ENCODE assay signal across 21 cellular contexts in genomic region chrX:48927125-48927524, GRCh38. TPM values are rescaled to one million over a fixed set of nuclear protein-coding genes. Genes with fewer than 3 reads are reported as not detected.
DNase-seq lines count a peak whose midpoint lies in the region; ATAC-seq, FAIRE-seq and TF ChIP-seq lines count a peak whose summit lies in the region.
"Had no signal": no experiment of that assay in that cellular context is flagged by ENCODE, and none has a peak within 500 bp of the region (broad histone marks: within the 10 kb centered on the region; RNA-seq: fewer than 3 reads in every experiment).

No MANE protein-coding gene starts in this region.

- H3K4me1 ChIP-seq in HUES6 (ENCODE audit: control insufficient read depth, insufficient read depth, low read length) = peaks cover 27% of the 10 kb centered on the region
- H3K4me1 ChIP-seq in H1 (replicated peaks in 1 of 4; ENCODE audit: control insufficient read depth in 3 of 4, insufficient read depth in 4 of 4, low read length in 3 of 4) = peaks cover 0 to 18% (median 8%) of the 10 kb centered on the region in 4 experiments; a peak in 5 of 7 replicates
- no peaks in the 10 kb centered on the region for H3K4me1 ChIP-seq in heart left ventricle
- H3K4me1 ChIP-seq: BE2C, SJCRH30 had no signal

- peaks cover 4% of the 10 kb centered on the region; the same call in 1 of the 2 replicates for H3K9me3 ChIP-seq in HUES6 (ENCODE audit: control insufficient read depth, insufficient read depth, low read depth, low read length)
- H3K9me3 ChIP-seq in H1 (ENCODE audit: insufficient read depth in 2 of 2, low read depth in 1 of 2, low read length in 1 of 2) = no peaks in the 10 kb centered on the region
- no peaks in the 10 kb centered on the region for H3K9me3 ChIP-seq in heart left ventricle
- H3K9me3 ChIP-seq: BE2C, MG63, SJCRH30 had no signal

- no peak overlapping the region for H2AFZ ChIP-seq in H1 (ENCODE audit: low read length)

- H3K79me1 ChIP-seq in H1 (ENCODE audit: low read depth, low read length) = no peaks in the 10 kb centered on the region

- TF ChIP-seq CTCF in H1 (IDR thresholded peaks at IDR 0.05; ENCODE audit: control extremely low read depth in 1 of 3, insufficient read depth in 1 of 3, low read depth in 1 of 3, low read length in 3 of 3) (no peak), heart left ventricle (IDR thresholded peaks at IDR 0.05) (no peak), GM13977 (IDR thresholded peaks at IDR 0.05; ENCODE audit: extremely low read depth, insufficient read depth, missing control alignments) (no peak)

- POLR2A ChIA-PET in H1 (lab: Charles Lee; ENCODE audit: partially characterized antibody) = interaction anchor here (0.6 to 30.9 kb wide), 10 partner anchors 7 to 296 kb away, joined by 3 to 572 read pairs (median 4); partner anchors contain the start of genes GRIPAP1, OTUD5, PIM2 and PQBP1

- H3K9ac ChIP-seq in HUES6 (ENCODE audit: low read length) = peak overlapping the region; percentile 75
- H3K9ac ChIP-seq in H1 (replicated peaks in 1 of 4; ENCODE audit: extremely low read depth in 1 of 4, low read depth in 3 of 4, low read length in 3 of 4) = 0 out of 7 replicates have a peak overlapping the region, but pooled peaks of 1 of the 4 experiments have one; percentile 4
- H3K9ac ChIP-seq: KMS-11 had no signal

- peak overlapping the region; percentile 98 for H2BK120ac ChIP-seq in H1 (replicated peaks; ENCODE audit: low read depth, low read length)

- CTCF ChIA-PET in H1 (lab: Charles Lee; ENCODE audit: partially characterized antibody) = interaction anchor here (0.5 to 2.3 kb wide), 4 partner anchors 10 to 234 kb away, joined by 3 to 20 read pairs (median 3); no protein-coding TSS in a partner anchor

- H3K4me3 ChIP-seq in HUES6 (ENCODE audit: low read depth, low read length) (peak overlapping the region; percentile 34), H1 (ENCODE audit: extremely low read depth in 1 of 4, insufficient read depth in 2 of 4, low read depth in 3 of 4, low read length in 4 of 4) (peak overlapping the region; percentile 2 to 54 (median 14); a peak in 5 of 8 replicates), heart left ventricle (no peak overlapping the region)
- H3K4me3 ChIP-seq: MG63, SJCRH30 had no signal

- no peak overlapping the region for H2BK20ac ChIP-seq in H1 (ENCODE audit: low read length)

- no peak for TF ChIP-seq POLR2A in H1 (IDR thresholded peaks at IDR 0.05; ENCODE audit: control extremely low read depth in 1 of 2, low read depth in 2 of 2, low read length in 2 of 2)
- TF ChIP-seq POLR2A in heart left ventricle (IDR thresholded peaks at IDR 0.05) = no peak

- peak overlapping the region; percentile 73 for H4K91ac ChIP-seq in H1 (replicated peaks; ENCODE audit: insufficient read length, low read length)

- peak overlapping the region; percentile 90 for H4K5ac ChIP-seq in H1 (ENCODE audit: insufficient read length, low read depth, low read length)

- H3K23ac ChIP-seq in H1 (ENCODE audit: insufficient read length) = no peak overlapping the region

- WGBS in H1 (ENCODE audit: extremely low coverage in 1 of 2, insufficient coverage in 1 of 2, insufficient read length in 1 of 2, insufficient replicate concordance in 2 of 2, low coverage in 1 of 2, low lambda C conversion rate in 2 of 2, missing lambda C conversion rate in 1 of 2), 2 experiments = 5% methylated on average over 5 of the region's 5 CpGs; no CpG with 5 or more reads in 1 of the 2 experiments
- 62 to 92% (median 81%) methylated on average over 5 of the region's 5 CpGs for WGBS in heart left ventricle, 4 donors

- H3K27ac ChIP-seq in HUES6 (ENCODE audit: low read depth, low read length) = peak overlapping the region; percentile 92
- peak overlapping the region; percentile 75 for H3K27ac ChIP-seq in H1 (ENCODE audit: low read depth, low read length)
- H3K27ac ChIP-seq in heart left ventricle = no peak overlapping the region
- H3K27ac ChIP-seq: KMS-11, RWPE1, SJCRH30 had no signal

- no peak for TF ChIP-seq EP300 in H1 (IDR thresholded peaks at IDR 0.05; ENCODE audit: borderline replicate concordance in 1 of 2, low read depth in 2 of 2, low read length in 2 of 2)

- in situ Hi-C loops in GM13977 (cut with MboI; ENCODE audit: low pct_unique_long_range_greater_than_20kb, low sequenced_read_pairs, unreplicated experiment) = no loop called here

- H2BK15ac ChIP-seq in H1 (ENCODE audit: low read length) = no peak overlapping the region

- no peak overlapping the region for H4K8ac ChIP-seq in H1 (ENCODE audit: extremely low read depth, insufficient read depth, low read length)

- H4K20me1 ChIP-seq in H1 (replicated peaks in 1 of 2; ENCODE audit: control insufficient read depth in 1 of 2, insufficient read depth in 2 of 2, low read length in 2 of 2) = no peaks in the 10 kb centered on the region

- peaks cover 0 to 20% of the 10 kb centered on the region in 2 experiments; a peak in 2 of 4 replicates for H3K79me2 ChIP-seq in H1 (ENCODE audit: control insufficient read depth in 1 of 2, insufficient read depth in 2 of 2, low read length in 2 of 2)

- no peak overlapping the region; the same call in 1 of the 2 replicates for H2BK12ac ChIP-seq in H1 (ENCODE audit: low read depth, low read length)

- no peak overlapping the region for H2AK5ac ChIP-seq in H1 (ENCODE audit: low read depth, low read length)

- DNase-seq in GM19239 (ENCODE audit: insufficient read length, low spot score) = no peak
- peak in 1 of 2 experiments; percentile 49 for DNase-seq in H1 (ENCODE audit: low read depth in 1 of 2, low spot score in 2 of 2)
- peak; percentile 37 for DNase-seq in left kidney (ENCODE audit: low read depth, low spot score)
- DNase-seq in heart left ventricle = no peak
- no peak for DNase-seq in GM13977 (ENCODE audit: low spot score)
- DNase-seq in NCI-H345 (lab: John Stamatoyannopoulos, UW) = no peak
- DNase-seq: BE2C; CD4-positive, alpha-beta memory T cell; DND-41; HCEC 1CT; MG63; NCI-H1105; NCI-H187; NCI-H2171; NCI-H524; SJCRH30 had no signal

- intact Hi-C loops in heart left ventricle (cut with DNase I) = loop anchor here in 2 of 10 donors (10.0 kb wide), 2 partner anchors 118 to 272 kb away; partner anchors contain the start of gene TFE3 (in 1 of the 2)

- no peak overlapping the region for H3K14ac ChIP-seq in H1 (ENCODE audit: insufficient read length)

- H3K4me2 ChIP-seq in H1 (ENCODE audit: insufficient read depth in 1 of 2, low read depth in 2 of 2, low read length in 2 of 2) = peak overlapping the region; percentile 61 to 62

- H3K36me3 ChIP-seq in HUES6 (ENCODE audit: control insufficient read depth, insufficient read depth, low read length) (peaks cover 46% of the 10 kb centered on the region), H1 (ENCODE audit: control insufficient read depth in 2 of 4, insufficient read depth in 4 of 4, low read length in 3 of 4) (peaks cover 0 to 47% (median 19%) of the 10 kb centered on the region in 4 experiments; a peak in 6 of 8 replicates), heart left ventricle (peaks cover 0 to 71% (median 55%) of the 10 kb centered on the region in 9 donors)
- H3K36me3 ChIP-seq: BE2C, MG63, SJCRH30 had no signal

- peak overlapping the region; percentile 87 for H3K56ac ChIP-seq in H1 (replicated peaks; ENCODE audit: insufficient read length, low read depth, low read length)

- H3K23me2 ChIP-seq in H1 (ENCODE audit: low read depth, low read length) = no peaks in the 10 kb centered on the region

- no peak for TF ChIP-seq RAD21 in H1 (IDR thresholded peaks at IDR 0.05 in 1 of 2, conservative IDR thresholded peaks at IDR 0.05 in 1 of 2; ENCODE audit: low read depth in 2 of 2, low read length in 2 of 2)

- no peak overlapping the region; the same call in 1 of the 2 replicates for H3K18ac ChIP-seq in H1 (ENCODE audit: extremely low read depth, low read length)

- ATAC-seq in heart left ventricle (no peak), GM18868 (IDR thresholded peaks at IDR 0.05; ENCODE audit: unreplicated experiment) (no peak)

- H2BK5ac ChIP-seq in H1 (ENCODE audit: low read depth, low read length) = peak overlapping the region; percentile 97

- H3K27me3 ChIP-seq in HUES6 (ENCODE audit: control insufficient read depth, insufficient read depth, low read length) = no peaks in the 10 kb centered on the region
- H3K27me3 ChIP-seq in H1 (replicated peaks in 1 of 4; ENCODE audit: control insufficient read depth in 3 of 4, extremely low read depth in 1 of 4, insufficient read depth in 3 of 4, low read length in 3 of 4) = no peaks in the 10 kb centered on the region
- no peaks in the 10 kb centered on the region for H3K27me3 ChIP-seq in heart left ventricle
- H3K27me3 ChIP-seq: BE2C, MG63, SJCRH30 had no signal

- H3K4ac ChIP-seq in H1 (replicated peaks; ENCODE audit: insufficient read length, low read depth, low read length) = no peak overlapping the region

- FAIRE-seq in GM19239 (lab: Jason Lieb, UNC) (peak; percentile 48), H1 (lab: Jason Lieb, UNC) (peak; percentile 77)
- FAIRE-seq: HTR-8/SVneo had no signal

RNA-seq across cellular contexts. Expression of gene PIM2, which starts 8.3 kb away (rescaled TPM):
- 180 and 190 TPM in 2 replicates for total RNA-seq in H1 (2021; fragmentation: NEBNext Ultra II Directional; extraction: Animal tissue kit (Norgen Biotek cat#: 25700))
- polyA plus RNA-seq in H1 (2011; rRNA removed) (203 and 257 TPM in 2 replicates), heart left ventricle (1 to 10 TPM; 2.0 to 5.4 TPM)
- polyA plus RNA-seq in H1 (2011; cell fraction: cytosol; rRNA removed) = 177 TPM
- 225 TPM for polyA plus RNA-seq in H1 (2011; cell fraction: nucleus; rRNA removed)
- polyA plus RNA-seq in H1 (2012, experiment 1 of 2) = 134 to 160 TPM (median 142 TPM) in 4 replicates
- polyA plus RNA-seq in H1 (2012, experiment 2 of 2) = 156 TPM
- polyA plus RNA-seq in H1 (2013, experiment 1 of 2) = 184 TPM
- 162 TPM for polyA plus RNA-seq in H1 (2013, experiment 2 of 2)
- polyA minus RNA-seq in H1 (2011; rRNA and poly(A)+ RNA removed) = 137 and 189 TPM in 2 replicates
- 77.9 TPM for polyA minus RNA-seq in H1 (2011; cell fraction: cytosol; rRNA and poly(A)+ RNA removed)
- 103 TPM for polyA minus RNA-seq in H1 (2011; cell fraction: nucleus; rRNA and poly(A)+ RNA removed)
- 10 to 100 TPM in 2 of 9 donors, 1 to 10 TPM in 7; 2.3 to 13.3 (median 3.5) TPM for total RNA-seq in heart left ventricle

RNA-seq across cellular contexts. Expression of gene SLC35A2, which starts 15.7 kb away (rescaled TPM):
- total RNA-seq in H1 (2021; fragmentation: NEBNext Ultra II Directional; extraction: Animal tissue kit (Norgen Biotek cat#: 25700)) = 20.4 and 21.4 TPM in 2 replicates
- 48.3 and 52.1 TPM in 2 replicates for polyA plus RNA-seq in H1 (2011; rRNA removed)
- 28.7 TPM for polyA plus RNA-seq in H1 (2011; cell fraction: cytosol; rRNA removed)
- 47.9 TPM for polyA plus RNA-seq in H1 (2011; cell fraction: nucleus; rRNA removed)
- polyA plus RNA-seq in H1 (2012, experiment 1 of 2) = 16.1 to 23.4 TPM (median 21.7 TPM) in 4 replicates
- 18.4 TPM for polyA plus RNA-seq in H1 (2012, experiment 2 of 2)
- polyA plus RNA-seq in H1 (2013, experiment 1 of 2) = 24.6 TPM
- 26.8 TPM for polyA plus RNA-seq in H1 (2013, experiment 2 of 2)
- 39.4 and 40.0 TPM in 2 replicates for polyA minus RNA-seq in H1 (2011; rRNA and poly(A)+ RNA removed)
- 14.3 TPM for polyA minus RNA-seq in H1 (2011; cell fraction: cytosol; rRNA and poly(A)+ RNA removed)
- polyA minus RNA-seq in H1 (2011; cell fraction: nucleus; rRNA and poly(A)+ RNA removed) = 9.2 TPM
- 10 to 100 TPM; 10.5 to 23.3 (median 14.4) TPM for total RNA-seq in heart left ventricle
- 10 to 100 TPM in 1 of 2 donors, 1 to 10 TPM in 1; 6.1 to 28.5 TPM for polyA plus RNA-seq in heart left ventricle

RNA-seq across cellular contexts. Expression of gene PQBP1, which starts 29.4 kb away (rescaled TPM):
- total RNA-seq in H1 (2021; fragmentation: NEBNext Ultra II Directional; extraction: Animal tissue kit (Norgen Biotek cat#: 25700)) = 95.9 and 101 TPM in 2 replicates
- polyA plus RNA-seq in H1 (2011; rRNA removed) (91.7 and 124 TPM in 2 replicates), heart left ventricle (10 to 100 TPM; 88.0 to 99.0 TPM)
- 134 TPM for polyA plus RNA-seq in H1 (2011; cell fraction: cytosol; rRNA removed)
- 114 TPM for polyA plus RNA-seq in H1 (2011; cell fraction: nucleus; rRNA removed)
- polyA plus RNA-seq in H1 (2012, experiment 1 of 2) = 104 to 130 TPM (median 119 TPM) in 4 replicates
- polyA plus RNA-seq in H1 (2012, experiment 2 of 2) = 122 TPM
- 71.1 TPM for polyA plus RNA-seq in H1 (2013, experiment 1 of 2)
- polyA plus RNA-seq in H1 (2013, experiment 2 of 2) = 69.8 TPM
- polyA minus RNA-seq in H1 (2011; rRNA and poly(A)+ RNA removed) = 57.3 and 71.7 TPM in 2 replicates
- polyA minus RNA-seq in H1 (2011; cell fraction: cytosol; rRNA and poly(A)+ RNA removed) = 63.3 TPM
- polyA minus RNA-seq in H1 (2011; cell fraction: nucleus; rRNA and poly(A)+ RNA removed) = 23.9 TPM
- 10 to 100 TPM; 45.3 to 67.0 (median 52.9) TPM for total RNA-seq in heart left ventricle

RNA-seq across cellular contexts. Expression of gene TIMM17B, which starts 29.6 kb away (rescaled TPM):
- 77.8 and 82.4 TPM in 2 replicates for total RNA-seq in H1 (2021; fragmentation: NEBNext Ultra II Directional; extraction: Animal tissue kit (Norgen Biotek cat#: 25700))
- 246 and 284 TPM in 2 replicates for polyA plus RNA-seq in H1 (2011; rRNA removed)
- 162 TPM for polyA plus RNA-seq in H1 (2011; cell fraction: cytosol; rRNA removed)
- 151 TPM for polyA plus RNA-seq in H1 (2011; cell fraction: nucleus; rRNA removed)
- 68.1 to 113 TPM (median 110 TPM) in 4 replicates for polyA plus RNA-seq in H1 (2012, experiment 1 of 2)
- 173 TPM for polyA plus RNA-seq in H1 (2012, experiment 2 of 2)
- 80.8 TPM for polyA plus RNA-seq in H1 (2013, experiment 1 of 2)
- 79.0 TPM for polyA plus RNA-seq in H1 (2013, experiment 2 of 2)
- polyA minus RNA-seq in H1 (2011; rRNA and poly(A)+ RNA removed) = 35.8 TPM in 2 replicates
- 37.3 TPM for polyA minus RNA-seq in H1 (2011; cell fraction: cytosol; rRNA and poly(A)+ RNA removed)
- polyA minus RNA-seq in H1 (2011; cell fraction: nucleus; rRNA and poly(A)+ RNA removed) = 34.9 TPM
- 10 to 100 TPM; 57.1 to 86.9 (median 71.0) TPM for total RNA-seq in heart left ventricle
- 10 to 100 TPM; 74.0 to 91.0 TPM for polyA plus RNA-seq in heart left ventricle

RNA-seq across cellular contexts. Expression of gene OTUD5, which starts 30.3 kb away (rescaled TPM):
- 50.0 and 53.5 TPM in 2 replicates for total RNA-seq in H1 (2021; fragmentation: NEBNext Ultra II Directional; extraction: Animal tissue kit (Norgen Biotek cat#: 25700))
- polyA plus RNA-seq in H1 (2011; rRNA removed) (46.3 and 60.4 TPM in 2 replicates), heart left ventricle (10 to 100 TPM; 17.2 to 32.7 TPM)
- polyA plus RNA-seq in H1 (2011; cell fraction: cytosol; rRNA removed) = 68.8 TPM
- polyA plus RNA-seq in H1 (2011; cell fraction: nucleus; rRNA removed) = 194 TPM
- 54.1 to 62.5 TPM (median 56.8 TPM) in 4 replicates for polyA plus RNA-seq in H1 (2012, experiment 1 of 2)
- 34.1 TPM for polyA plus RNA-seq in H1 (2012, experiment 2 of 2)
- 46.5 TPM for polyA plus RNA-seq in H1 (2013, experiment 1 of 2)
- 43.2 TPM for polyA plus RNA-seq in H1 (2013, experiment 2 of 2)
- 71.4 and 82.5 TPM in 2 replicates for polyA minus RNA-seq in H1 (2011; rRNA and poly(A)+ RNA removed)
- 27.0 TPM for polyA minus RNA-seq in H1 (2011; cell fraction: cytosol; rRNA and poly(A)+ RNA removed)
- polyA minus RNA-seq in H1 (2011; cell fraction: nucleus; rRNA and poly(A)+ RNA removed) = 49.3 TPM
- total RNA-seq in heart left ventricle = 10 to 100 TPM; 17.6 to 31.1 (median 24.6) TPM

Comparison
In these comparisons a context has a peak if more than half of its experiments do, and no peak if none do; other contexts are left out.
1. H3K27ac ChIP-seq: peak in HUES6 (single experiment) and H1 (single experiment); none in heart left ventricle (0 of 12).
2. H3K4me3 ChIP-seq: peak in HUES6 (single experiment) and H1 (4 of 4); none in heart left ventricle (0 of 12).
3. RNA of gene PIM2, which starts 8.3 kb away (total RNA-seq): 180 to 190 TPM in H1; 2.3 to 13.3 TPM in heart left ventricle; every median in the first group is over 10 times any median in the second.